In genomic region chr17:8189711-8190477, GRCh38 we compare ENCODE assay signal across 1 cellular context.
TF ChIP-seq lines count a peak whose summit lies in the region.

BORCS6 (minus strand) TSS chr17:8190180; CDS start chr17:8190140, 40 bp downstream.

TF ChIP-seq in HEK293, 187 proteins besides CTCF, POLR2A, EP300 and RAD21 (continued from another document and continues in another):
- TF ChIP-seq PRDM4 (tag by site-specific recombination; IDR thresholded peaks at IDR 0.05), result no peak
- no peak for TF ChIP-seq ATF2 (tag by site-specific recombination; IDR thresholded peaks at IDR 0.05; ENCODE audit: low read depth)
- TF ChIP-seq ZNF501 (tag by site-specific recombination; IDR thresholded peaks at IDR 0.05), result peak; percentile 70; the same call in 1 of the 2 replicates
- TF ChIP-seq ZBTB6 (tag by site-specific recombination; IDR thresholded peaks at IDR 0.05), result no peak; the same call in 1 of the 2 replicates
- TF ChIP-seq ZNF391 (tag by site-specific recombination; IDR thresholded peaks at IDR 0.05; ENCODE audit: borderline replicate concordance, low read depth), result 0 out of 2 replicates have a peak, but pooled peaks have one; percentile 22
- peak; percentile 55; the same call in 1 of the 2 replicates for TF ChIP-seq ZBTB20 (tag by site-specific recombination; IDR thresholded peaks at IDR 0.05)
- no peak for TF ChIP-seq ZNF645 (tag by site-specific recombination; IDR thresholded peaks at IDR 0.05)
- no peak for TF ChIP-seq ZNF175 (tag by site-specific recombination; IDR thresholded peaks at IDR 0.05)
- TF ChIP-seq ZNF184 (tag by site-specific recombination; IDR thresholded peaks at IDR 0.05), result no peak
- TF ChIP-seq ZNF449 (tag by site-specific recombination; IDR thresholded peaks at IDR 0.05), result no peak
- no peak for TF ChIP-seq SALL2 (tag by site-specific recombination; IDR thresholded peaks at IDR 0.05; ENCODE audit: borderline replicate concordance)
- TF ChIP-seq SCRT1 (tag by site-specific recombination; IDR thresholded peaks at IDR 0.05; ENCODE audit: borderline replicate concordance), result no peak
- no peak; the same call in 1 of the 2 replicates for TF ChIP-seq ZNF639 (tag by site-specific recombination; IDR thresholded peaks at IDR 0.05)
- TF ChIP-seq ZNF544 (tag by site-specific recombination; IDR thresholded peaks at IDR 0.05), result no peak
- TF ChIP-seq ZBTB44 (tag by site-specific recombination; IDR thresholded peaks at IDR 0.05), result no peak
- peak; percentile 23; the same call in 1 of the 2 replicates for TF ChIP-seq ZNF660 (tag by site-specific recombination; IDR thresholded peaks at IDR 0.05)
- TF ChIP-seq ZNF677 (tag by site-specific recombination; IDR thresholded peaks at IDR 0.05), result no peak
- TF ChIP-seq KLF7 (tag by site-specific recombination; IDR thresholded peaks at IDR 0.05; ENCODE audit: borderline replicate concordance), result no peak; the same call in 1 of the 2 replicates
- TF ChIP-seq ZNF792 (tag by site-specific recombination; IDR thresholded peaks at IDR 0.05), result 0 out of 2 replicates have a peak, but pooled peaks have one; percentile 10
- no peak for TF ChIP-seq ZSCAN23 (tag by site-specific recombination; IDR thresholded peaks at IDR 0.05)
- no peak for TF ChIP-seq MZF1 (tag by site-specific recombination; IDR thresholded peaks at IDR 0.05; ENCODE audit: borderline replicate concordance)
- no peak for TF ChIP-seq KLF9 (tag by site-specific recombination; IDR thresholded peaks at IDR 0.05; ENCODE audit: low read depth)
- TF ChIP-seq ZNF510 (tag by site-specific recombination; IDR thresholded peaks at IDR 0.05; ENCODE audit: insufficient replicate concordance), result no peak
- TF ChIP-seq ZNF121 (tag by site-specific recombination; IDR thresholded peaks at IDR 0.05), result no peak
- TF ChIP-seq HIC1 (tag by site-specific recombination; IDR thresholded peaks at IDR 0.05), result no peak
- TF ChIP-seq GLI4 (tag by site-specific recombination; IDR thresholded peaks at IDR 0.05), result no peak
- no peak for TF ChIP-seq ZNF426 (tag by site-specific recombination; IDR thresholded peaks at IDR 0.05)
- peak; percentile 59; the same call in 1 of the 2 replicates for TF ChIP-seq YY1 (tag by site-specific recombination; IDR thresholded peaks at IDR 0.05)
- TF ChIP-seq ZNF239 (tag by site-specific recombination; IDR thresholded peaks at IDR 0.05), result no peak
- no peak for TF ChIP-seq MYNN (tag by site-specific recombination; IDR thresholded peaks at IDR 0.05; ENCODE audit: borderline replicate concordance)
- no peak for TF ChIP-seq ZNF704 (tag by site-specific recombination; IDR thresholded peaks at IDR 0.05)
- no peak for TF ChIP-seq ZNF580 (tag by site-specific recombination; IDR thresholded peaks at IDR 0.05)
- TF ChIP-seq ZNF600 (tag by site-specific recombination; IDR thresholded peaks at IDR 0.05), result peak; percentile 95
- TF ChIP-seq ZNF274 (IDR thresholded peaks at IDR 0.05; ENCODE audit: low read length), result no peak
- TF ChIP-seq ZNF274 (tag by site-specific recombination; IDR thresholded peaks at IDR 0.05; ENCODE audit: borderline replicate concordance), result no peak
- no peak for TF ChIP-seq ZNF302 (tag by site-specific recombination; IDR thresholded peaks at IDR 0.05; ENCODE audit: low read depth)
- TF ChIP-seq SP3 (tag by site-specific recombination; IDR thresholded peaks at IDR 0.05), result peak; percentile 86
- peak; percentile 20; the same call in 1 of the 2 replicates for TF ChIP-seq ZXDB (tag by site-specific recombination; IDR thresholded peaks at IDR 0.05)
- TF ChIP-seq KLF10 (tag by site-specific recombination; IDR thresholded peaks at IDR 0.05), result peak; percentile 82
- TF ChIP-seq IKZF3 (tag by site-specific recombination; IDR thresholded peaks at IDR 0.05), result peak; percentile 83
- peak; percentile 36; the same call in 1 of the 2 replicates for TF ChIP-seq ZBTB48 (tag by site-specific recombination; IDR thresholded peaks at IDR 0.05)
- no peak for TF ChIP-seq ZNF791 (tag by site-specific recombination; IDR thresholded peaks at IDR 0.05)
- TF ChIP-seq ZBTB26 (tag by site-specific recombination; optimal IDR thresholded peaks at IDR 0.05), result peak; percentile 70
- no peak for TF ChIP-seq ZNF707 (tag by site-specific recombination; IDR thresholded peaks at IDR 0.05)
- no peak for TF ChIP-seq ZNF148 (tag by site-specific recombination; IDR thresholded peaks at IDR 0.05; ENCODE audit: borderline replicate concordance)
